1 cellular context compared by ENCODE assay signal in genomic region chr20:35303382-35303734, GRCh38.
TF ChIP-seq lines count a peak whose summit lies in the region.

No MANE protein-coding gene starts in this region.

TF ChIP-seq in endothelial cell of umbilical vein, 7 proteins besides CTCF, POLR2A, EP300 and RAD21:
- TF ChIP-seq FOS (IDR thresholded peaks at IDR 0.05; ENCODE audit: borderline replicate concordance, insufficient read depth, low read length) (no peak), JUN (IDR thresholded peaks at IDR 0.05; ENCODE audit: borderline replicate concordance, insufficient read depth, insufficient read length, low read depth) (no peak), EZH2 (IDR thresholded peaks at IDR 0.05; ENCODE audit: borderline replicate concordance, low read depth, low read length, severe bottlenecking) (no peak), GATA2 (IDR thresholded peaks at IDR 0.05; ENCODE audit: insufficient read depth, insufficient read length, low read depth, low read length) (no peak), MYC (IDR thresholded peaks at IDR 0.05; ENCODE audit: low read depth, low read length) (no peak), POLR2AphosphoS5 (IDR thresholded peaks at IDR 0.05; ENCODE audit: insufficient read depth, low read depth, low read length) (no peak)
